In genomic region chr6:105993769-105994521, GRCh38 we compare ENCODE assay signal across 8 cellular contexts.
DNase-seq lines count a peak whose midpoint lies in the region; ATAC-seq and TF ChIP-seq lines count a peak whose summit lies in the region.

No MANE protein-coding gene starts in this region.

- H3K9me2 ChIP-seq in OCI-LY7 (ENCODE audit: insufficient read depth, low read length), result no peaks in the 10 kb centered on the region

- H3K36me3 Mint-ChIP-seq in activated naive CD4-positive, alpha-beta T cell treated with anti-CD3 and anti-CD28 coated beads, Interleukin-2, amount 50 U/mL, for 72 hours, result peaks cover 4 to 27% of the 10 kb centered on the region in 2 donors

- DNase-seq in OCI-LY7 (ENCODE audit: low spot score) (no peak), left cardiac atrium (peak; percentile 35), gastrocnemius medialis (peak in 1 of 2 donors; percentile 31), NCI-H2029 treated with DMSO at 0.1 percent for 48 hours (lab: John Stamatoyannopoulos, UW) (no peak)
- DNase-seq in activated naive CD4-positive, alpha-beta T cell treated with anti-CD3 and anti-CD28 coated beads, Interleukin-2, amount 50 U/mL, for 72 hours (ENCODE audit: low spot score in 2 of 2), result peak in 1 of 2 donors; percentile 51

- H3K27ac Mint-ChIP-seq in activated naive CD4-positive, alpha-beta T cell treated with anti-CD3 and anti-CD28 coated beads, Interleukin-2, amount 50 U/mL, for 72 hours, result peak overlapping the region; percentile 51 to 88

- H3K9ac ChIP-seq in ES-I3 (ENCODE audit: low read depth, low read length), result peak overlapping the region; percentile 69

- H3K4me3 ChIP-seq in OCI-LY7 (ENCODE audit: low read depth, low read length, poor library complexity, severe bottlenecking) (peak overlapping the region; percentile 65), gastrocnemius medialis (peak overlapping the region; percentile 56 to 98 (median 71))

- H3K79me2 ChIP-seq in OCI-LY7 (ENCODE audit: insufficient read depth, low read depth, low read length), result no peaks in the 10 kb centered on the region

- H3K36me3 ChIP-seq in ES-I3 (ENCODE audit: insufficient read depth, low read length), result no peaks in the 10 kb centered on the region
- no peaks in the 10 kb centered on the region for H3K36me3 ChIP-seq in OCI-LY7 (ENCODE audit: insufficient read depth, low read length)
- H3K36me3 ChIP-seq in gastrocnemius medialis, result no peaks in the 10 kb centered on the region

- TF ChIP-seq CTCF in OCI-LY7 (conservative IDR thresholded peaks at IDR 0.05; ENCODE audit: low read length), result no peak
- no peak for TF ChIP-seq CTCF in gastrocnemius medialis (IDR thresholded peaks at IDR 0.05 in 4 of 5, conservative IDR thresholded peaks at IDR 0.05 in 1 of 5)

- peak overlapping the region; percentile 83; the same call in 1 of the 2 replicates for H2AFZ ChIP-seq in OCI-LY7 (ENCODE audit: low read length)

- no peak for TF ChIP-seq POLR2A in gastrocnemius medialis (IDR thresholded peaks at IDR 0.05)

- ATAC-seq in activated naive CD4-positive, alpha-beta T cell treated with anti-CD3 and anti-CD28 coated beads, Interleukin-2, amount 50 U/mL, for 72 hours, result peak; percentile 23 to 42
- ATAC-seq in left cardiac atrium (peak; percentile 49 to 62), gastrocnemius medialis (peak; percentile 46 to 57), HG03442 (IDR thresholded peaks at IDR 0.05; ENCODE audit: unreplicated experiment) (no peak), GM19467 (IDR thresholded peaks at IDR 0.05; ENCODE audit: unreplicated experiment) (no peak)

- POLR2A ChIA-PET in OCI-LY7 (lab: Charles Lee), result interaction anchor here (0.7 to 5.0 kb wide), 10 partner anchors 9 to 111 kb away, joined by 4 to 28 read pairs (median 8); no protein-coding TSS in a partner anchor

- H3K4me1 ChIP-seq in ES-I3 (ENCODE audit: insufficient read depth, low read length) (peaks cover 8% of the 10 kb centered on the region), OCI-LY7 (ENCODE audit: insufficient read depth, low read length, poor library complexity, severe bottlenecking) (peaks cover 39% of the 10 kb centered on the region), gastrocnemius medialis (peaks cover 16 to 19% of the 10 kb centered on the region in 2 donors)

- BruUV-seq in OCI-LY7 (replicated peaks; lab: Mats Ljungman, UMichigan), result no TSS peak

- H3K4me2 ChIP-seq in OCI-LY7 (ENCODE audit: low read length), result peak overlapping the region; percentile 70

- H3K9me3 Mint-ChIP-seq in activated naive CD4-positive, alpha-beta T cell treated with anti-CD3 and anti-CD28 coated beads, Interleukin-2, amount 50 U/mL, for 72 hours, result no peaks in the 10 kb centered on the region

- no peaks in the 10 kb centered on the region for H4K20me1 ChIP-seq in OCI-LY7 (ENCODE audit: insufficient read depth, low read length)

- in situ Hi-C loops in gastrocnemius medialis (cut with MboI; ENCODE audit: low sequenced_read_pairs in 4 of 4), result loop anchor here in 1 of 4 donors (10.0 to 25.0 kb wide), 2 partner anchors 199 to 257 kb away; no protein-coding TSS in a partner anchor

- intact Hi-C loops in OCI-LY7 (cut with micrococcal nuclease; ENCODE audit: unreplicated experiment), result loop anchor here (5.0 kb wide), 2 partner anchors 202 to 262 kb away; no protein-coding TSS in a partner anchor
- intact Hi-C loops in left cardiac atrium (cut with DNase I), result loop anchor here in 1 of 2 donors (5.0 kb wide), 1 partner anchor 507 kb away; no protein-coding TSS in a partner anchor
- intact Hi-C loops in gastrocnemius medialis (cut with DNase I; ENCODE audit: low total_unique reads), result loop anchor here (2.0 to 10.0 kb wide), 4 partner anchors 93 to 509 kb away; partner anchors contain the start of gene PRDM1

- H3K27ac ChIP-seq in OCI-LY7 (ENCODE audit: low read depth, low read length, poor library complexity, severe bottlenecking) (no peak overlapping the region), gastrocnemius medialis (peak overlapping the region; percentile 52 to 74 (median 71))

- H3K9me3 ChIP-seq in ES-I3 (ENCODE audit: control insufficient read depth, insufficient read depth, low read length) (no peaks in the 10 kb centered on the region), OCI-LY7 (ENCODE audit: low read length) (no peaks in the 10 kb centered on the region), gastrocnemius medialis (no peaks in the 10 kb centered on the region)

- CTCF ChIA-PET in OCI-LY7 (lab: Charles Lee; ENCODE audit: unreplicated experiment), result no interaction called here

- peaks cover 44 to 62% (median 47%) of the 10 kb centered on the region in 3 donors for H3K27me3 ChIP-seq in gastrocnemius medialis

Comparison
In these comparisons a context has a peak if more than half of its experiments do, and no peak if none do; other contexts are left out.
1. ATAC-seq: peak in activated naive CD4-positive, alpha-beta T cell treated with anti-CD3 and anti-CD28 coated beads, Interleukin-2, amount 50 U/mL, for 72 hours (2 of 2), left cardiac atrium (2 of 2) and gastrocnemius medialis (2 of 2); none in HG03442 (single experiment) and GM19467 (single experiment).